1 cellular context compared by ENCODE assay signal in the genomic region with DNA sequence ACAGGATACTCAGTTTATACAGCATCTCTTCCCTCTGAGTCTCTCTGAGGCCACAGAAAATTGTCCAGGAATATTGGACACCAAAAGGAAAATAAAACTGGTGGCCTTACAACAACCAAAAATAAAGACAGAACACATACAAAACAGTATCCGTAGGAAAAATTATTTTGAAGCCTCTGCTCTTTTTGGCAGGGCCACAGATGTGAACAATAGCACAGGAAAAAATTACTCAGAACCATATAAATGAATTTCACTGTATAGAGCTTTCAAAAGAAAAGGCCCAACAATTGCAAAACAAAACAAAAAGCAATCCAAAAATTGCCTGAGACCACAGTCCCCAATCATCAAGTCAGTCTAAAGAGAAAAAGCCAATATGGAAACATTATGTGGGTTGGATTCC.
"Had no signal": no experiment of that assay in that cellular context is flagged by ENCODE, and none has a peak within 500 bp of the region (broad histone marks: within the 10 kb centered on the region; RNA-seq: fewer than 3 reads in every experiment).

No MANE protein-coding gene starts in this region.

- H3K36me3 ChIP-seq: MG63 had no signal

- H3K27me3 ChIP-seq: MG63 had no signal

- H3K9me3 ChIP-seq: MG63 had no signal

- H3K4me3 ChIP-seq: MG63 had no signal
